Comparison of ENCODE assay signal across 22 cellular contexts in genomic region chr3:181724432-181724740, GRCh38. TPM values are rescaled to one million over a fixed set of nuclear protein-coding genes. Genes with fewer than 3 reads are reported as not detected.
A peak's percentile ranks its signal among the peaks of the same experiment; 100 is the strongest.
DNase-seq lines count a peak whose midpoint lies in the region; ATAC-seq and TF ChIP-seq lines count a peak whose summit lies in the region.
"Had no signal": no experiment of that assay in that cellular context is flagged by ENCODE, and none has a peak within 500 bp of the region (broad histone marks: within the 10 kb centered on the region; RNA-seq: fewer than 3 reads in every experiment).

No MANE protein-coding gene starts in this region.

- BruUV-seq in MCF 10A (replicated peaks; lab: Mats Ljungman, UMichigan), result no TSS peak

- in situ Hi-C loops in astrocyte of the cerebellum (cut with HindIII; ENCODE audit: low sequenced_read_pairs), result no loop called here

- DNase-seq in stimulated activated naive CD8-positive, alpha-beta T cell treated with anti-CD3 and anti-CD28 coated beads, Interleukin-15, Interleukin-2, amounts not matched to agents 100 U/mL and 50 U/mL, for 24 hours, result no peak
- DNase-seq in astrocyte of the cerebellum (ENCODE audit: low read depth) (no peak), type B pancreatic cell (ENCODE audit: extremely low spot score, unreplicated experiment) (no peak), NCI-H2081 (lab: John Stamatoyannopoulos, UW) (no peak), MCF 10A (ENCODE audit: unreplicated experiment) (no peak)
- no peak for DNase-seq in activated CD4-positive, CD25-positive, alpha-beta regulatory T cell (lab: John Stamatoyannopoulos, UW)
- DNase-seq: activated CD8-positive, alpha-beta memory T cell treated with anti-CD3 and anti-CD28 coated beads for 24 hours; body of pancreas; cortex of kidney; DMS79 treated with DMSO at 0.1 percent for 48 hours; gastrocnemius medialis; NCI-H1930; ovary; RPMI8226 had no signal

- peaks cover 27% of the 10 kb centered on the region for H3K36me3 Mint-ChIP-seq in stimulated activated naive CD8-positive, alpha-beta T cell treated with anti-CD3 and anti-CD28 coated beads, Interleukin-15, Interleukin-2, amounts not matched to agents 100 ng/mL and 50 ng/mL, for 24 hours (ENCODE audit: low read depth)
- H3K36me3 Mint-ChIP-seq in type B pancreatic cell (peaks cover 12% of the 10 kb centered on the region), MCF 10A (ENCODE audit: insufficient read depth, unreplicated experiment) (no peaks in the 10 kb centered on the region)

- intact Hi-C loops in MCF 10A (cut with micrococcal nuclease), result no loop called here

- H3K27me3 Mint-ChIP-seq in stimulated activated naive CD8-positive, alpha-beta T cell treated with anti-CD3 and anti-CD28 coated beads, Interleukin-15, Interleukin-2, amounts not matched to agents 100 ng/mL and 50 ng/mL, for 24 hours, result peaks cover 97% of the 10 kb centered on the region
- H3K27me3 Mint-ChIP-seq in type B pancreatic cell (peaks cover 97% of the 10 kb centered on the region), MCF 10A (ENCODE audit: insufficient read depth, unreplicated experiment) (no peaks in the 10 kb centered on the region)

- H3K9me3 Mint-ChIP-seq in stimulated activated naive CD8-positive, alpha-beta T cell treated with anti-CD3 and anti-CD28 coated beads, Interleukin-15, Interleukin-2, amounts not matched to agents 100 ng/mL and 50 ng/mL, for 24 hours, result peaks cover 12% of the 10 kb centered on the region
- H3K9me3 Mint-ChIP-seq in type B pancreatic cell (no peaks in the 10 kb centered on the region), MCF 10A (ENCODE audit: unreplicated experiment) (no peaks in the 10 kb centered on the region)

- no peak overlapping the region for H3K27ac ChIP-seq in iPS-18a (ENCODE audit: low read length)
- H3K27ac ChIP-seq: body of pancreas, epithelial cell of prostate, gastrocnemius medialis, ovary had no signal

- TF ChIP-seq CTCF in astrocyte of the cerebellum (IDR thresholded peaks at IDR 0.05; ENCODE audit: low read depth, low read length, missing control alignments) (no peak), type B pancreatic cell (conservative IDR thresholded peaks at IDR 0.05) (no peak), MCF 10A (IDR thresholded peaks at IDR 0.05; ENCODE audit: unreplicated experiment) (no peak)

- H3K4me3 Mint-ChIP-seq in stimulated activated naive CD8-positive, alpha-beta T cell treated with anti-CD3 and anti-CD28 coated beads, Interleukin-15, Interleukin-2, amounts not matched to agents 100 ng/mL and 50 ng/mL, for 24 hours, result peak overlapping the region; percentile 11
- peak overlapping the region; percentile 72 for H3K4me3 Mint-ChIP-seq in type B pancreatic cell
- H3K4me3 Mint-ChIP-seq in MCF 10A (ENCODE audit: unreplicated experiment), result no peak overlapping the region

- peak overlapping the region; percentile 12 for H3K4me3 ChIP-seq in astrocyte of the cerebellum (ENCODE audit: low read depth, low read length)
- H3K4me3 ChIP-seq in iPS-18a (ENCODE audit: low read length), result peak overlapping the region; percentile 55
- H3K4me3 ChIP-seq: body of pancreas, HAP-1, ovary had no signal

- H3K27me3 ChIP-seq in iPS-18a (ENCODE audit: control insufficient read depth, insufficient read depth, low read length), result peaks cover 39% of the 10 kb centered on the region

- CTCF ChIA-PET in MCF 10A (lab: Yijun Ruan, JAX), result no interaction called here

- peaks cover 82% of the 10 kb centered on the region for H3K4me1 ChIP-seq in iPS-18a (ENCODE audit: control insufficient read depth, low read depth, low read length)

- H3K9me3 ChIP-seq in iPS-18a (ENCODE audit: control insufficient read depth, low read depth, low read length), result no peaks in the 10 kb centered on the region
- H3K9me3 ChIP-seq: body of pancreas, gastrocnemius medialis, HAP-1, ovary had no signal

- peaks cover 17% of the 10 kb centered on the region for H3K4me1 Mint-ChIP-seq in stimulated activated naive CD8-positive, alpha-beta T cell treated with anti-CD3 and anti-CD28 coated beads, Interleukin-15, Interleukin-2, amounts not matched to agents 100 ng/mL and 50 ng/mL, for 24 hours (ENCODE audit: low read depth)
- H3K4me1 Mint-ChIP-seq in type B pancreatic cell (ENCODE audit: unreplicated experiment), result peaks cover 42% of the 10 kb centered on the region
- H3K4me1 Mint-ChIP-seq in MCF 10A (ENCODE audit: insufficient read depth, unreplicated experiment), result peaks cover 6% of the 10 kb centered on the region

- peaks cover 2% of the 10 kb centered on the region for H3K36me3 ChIP-seq in iPS-18a (ENCODE audit: control insufficient read depth, low read depth, low read length)
- H3K36me3 ChIP-seq: gastrocnemius medialis, HAP-1, ovary had no signal

- H3K27ac Mint-ChIP-seq in stimulated activated naive CD8-positive, alpha-beta T cell treated with anti-CD3 and anti-CD28 coated beads, Interleukin-15, Interleukin-2, amounts not matched to agents 100 ng/mL and 50 ng/mL, for 24 hours, result no peak overlapping the region
- H3K27ac Mint-ChIP-seq in type B pancreatic cell, result peak overlapping the region; percentile 19
- no peak overlapping the region for H3K27ac Mint-ChIP-seq in MCF 10A (ENCODE audit: low read depth, unreplicated experiment)

- no peak for ATAC-seq in stimulated activated naive CD8-positive, alpha-beta T cell treated with anti-CD3 and anti-CD28 coated beads, Interleukin-15, Interleukin-2, amounts not matched to agents 100 U/mL and 50 U/mL, for 24 hours
- ATAC-seq: body of pancreas, gastrocnemius medialis, SK-N-SH treated with all-trans-retinoic acid at 6 μM for 48 hours had no signal

- POLR2A ChIA-PET in MCF 10A (lab: Yijun Ruan, JAX), result interaction anchor here (0.7 kb wide), 2 partner anchors 306 to 599 kb away, joined by 3 to 4 read pairs; no protein-coding TSS in a partner anchor

- H3K9ac ChIP-seq in iPS-18a (ENCODE audit: low read length), result no peak overlapping the region

RNA-seq across cellular contexts. Expression of gene SOX2, which starts 12.7 kb away (rescaled TPM):
- total RNA-seq in type B pancreatic cell (ENCODE audit: low replicate concordance) (20.5 and 70.4 TPM in 2 replicates), MCF 10A (2022) (not detected in 2 replicates)
- total RNA-seq: activated T-helper 2 cell treated with anti-CD3 and anti-CD28 coated beads, Interferon-gamma antibody, Interleukin-2, Interleukin-4, amounts not matched to agents 10 μg/mL and 5 μg/mL and 100 μg/mL, durations not matched to agents 14 hours and 24 hours and 36 hours; liver; NCI-H460 had no signal

Comparison
In these comparisons a context has a peak if more than half of its experiments do, and no peak if none do; other contexts are left out.
1. RNA of gene SOX2, which starts 12.7 kb away (total RNA-seq): 20.5 to 70.4 TPM in type B pancreatic cell; not detected in MCF 10A; every median in the first group is over 10 times any median in the second.